In the genomic region with DNA sequence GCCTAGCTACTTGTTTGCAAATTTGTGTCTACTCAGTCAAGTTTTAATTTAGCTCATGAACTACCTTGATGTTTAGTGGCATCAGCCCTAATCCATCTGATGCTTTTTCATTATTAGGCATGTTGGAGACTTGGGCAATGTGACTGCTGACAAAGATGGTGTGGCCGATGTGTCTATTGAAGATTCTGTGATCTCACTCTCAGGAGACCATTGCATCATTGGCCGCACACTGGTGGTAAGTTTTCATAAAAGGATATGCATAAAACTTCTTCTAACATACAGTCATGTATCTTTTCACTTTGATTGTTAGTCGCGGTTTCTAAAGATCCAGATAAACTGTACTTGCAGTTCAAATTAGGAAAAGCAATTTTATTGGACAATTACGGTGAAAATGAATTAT, we compare ENCODE assay signal across 14 cellular contexts. TPM values are rescaled to one million over a fixed set of nuclear protein-coding genes. Genes with fewer than 3 reads are reported as not detected.
DNase-seq lines count a peak whose midpoint lies in the region; ATAC-seq and TF ChIP-seq lines count a peak whose summit lies in the region.
"Had no signal": no experiment of that assay in that cellular context is flagged by ENCODE, and none has a peak within 500 bp of the region (broad histone marks: within the 10 kb centered on the region; RNA-seq: fewer than 3 reads in every experiment).

No MANE protein-coding gene starts in this region.

- no peak overlapping the region for H3K4me3 ChIP-seq in SK-N-MC
- no peak overlapping the region for H3K4me3 ChIP-seq in fibroblast of villous mesenchyme (ENCODE audit: low read depth, low read length)
- H3K4me3 ChIP-seq: SJCRH30 had no signal

- no peak for DNase-seq in stimulated activated naive CD8-positive, alpha-beta T cell treated with anti-CD3 and anti-CD28 coated beads, Interleukin-15, Interleukin-2, amounts not matched to agents 100 U/mL and 50 U/mL, for 24 hours
- no peak for DNase-seq in SK-N-MC (ENCODE audit: low read depth, low spot score)
- peak; percentile 15 for DNase-seq in fibroblast of villous mesenchyme (ENCODE audit: low read depth)
- no peak for DNase-seq in NCI-H526 treated with DMSO at 0.1 percent for 48 hours (lab: John Stamatoyannopoulos, UW)
- DNase-seq in midbrain (lab: John Stamatoyannopoulos, UW) = no peak
- no peak for DNase-seq in SIG-M5 treated with dmso at 0.1 percent for 504 hours (lab: John Stamatoyannopoulos, UW; ENCODE audit: unreplicated experiment)
- DNase-seq: H7, immature natural killer cell, NCI-H1417 treated with DMSO at 0.1 percent for 48 hours, NCI-H2227 treated with DMSO at 0.1 percent for 48 hours, SJCRH30 had no signal

- H3K4me3 Mint-ChIP-seq in stimulated activated naive CD8-positive, alpha-beta T cell treated with anti-CD3 and anti-CD28 coated beads, Interleukin-15, Interleukin-2, amounts not matched to agents 100 ng/mL and 50 ng/mL, for 24 hours = no peak overlapping the region
- H3K4me3 Mint-ChIP-seq: immature natural killer cell had no signal

- no peak overlapping the region for H3K9ac ChIP-seq in SK-N-MC (ENCODE audit: insufficient read length)

- H3K9me3 Mint-ChIP-seq in stimulated activated naive CD8-positive, alpha-beta T cell treated with anti-CD3 and anti-CD28 coated beads, Interleukin-15, Interleukin-2, amounts not matched to agents 100 ng/mL and 50 ng/mL, for 24 hours = no peaks in the 10 kb centered on the region
- H3K9me3 Mint-ChIP-seq: IgD-negative memory B cell, immature natural killer cell had no signal

- peaks cover 80% of the 10 kb centered on the region for H3K36me3 ChIP-seq in SK-N-MC (ENCODE audit: insufficient read depth, low read length)

- H3K27me3 Mint-ChIP-seq in stimulated activated naive CD8-positive, alpha-beta T cell treated with anti-CD3 and anti-CD28 coated beads, Interleukin-15, Interleukin-2, amounts not matched to agents 100 ng/mL and 50 ng/mL, for 24 hours = no peaks in the 10 kb centered on the region
- H3K27me3 Mint-ChIP-seq: IgD-negative memory B cell had no signal

- TF ChIP-seq CTCF in fibroblast of villous mesenchyme (IDR thresholded peaks at IDR 0.05; ENCODE audit: insufficient read depth, low read depth, low read length) = no peak

- H3K9me3 ChIP-seq in SK-N-MC (ENCODE audit: low read depth, low read length) = no peaks in the 10 kb centered on the region
- H3K9me3 ChIP-seq: SJCRH30 had no signal

- peak overlapping the region; percentile 73 for H3K27ac Mint-ChIP-seq in stimulated activated naive CD8-positive, alpha-beta T cell treated with anti-CD3 and anti-CD28 coated beads, Interleukin-15, Interleukin-2, amounts not matched to agents 100 ng/mL and 50 ng/mL, for 24 hours

- H3K27ac ChIP-seq in SK-N-MC = peak overlapping the region; percentile 4
- H3K27ac ChIP-seq: SJCRH30 had no signal

- peaks cover 80% of the 10 kb centered on the region for H3K36me3 Mint-ChIP-seq in stimulated activated naive CD8-positive, alpha-beta T cell treated with anti-CD3 and anti-CD28 coated beads, Interleukin-15, Interleukin-2, amounts not matched to agents 100 ng/mL and 50 ng/mL, for 24 hours (ENCODE audit: low read depth)

- no peak for ATAC-seq in stimulated activated naive CD8-positive, alpha-beta T cell treated with anti-CD3 and anti-CD28 coated beads, Interleukin-15, Interleukin-2, amounts not matched to agents 100 U/mL and 50 U/mL, for 24 hours
- ATAC-seq in GM19035 (IDR thresholded peaks at IDR 0.05; ENCODE audit: unreplicated experiment) = no peak

- H3K4me1 Mint-ChIP-seq in stimulated activated naive CD8-positive, alpha-beta T cell treated with anti-CD3 and anti-CD28 coated beads, Interleukin-15, Interleukin-2, amounts not matched to agents 100 ng/mL and 50 ng/mL, for 24 hours (ENCODE audit: low read depth) = peaks cover 83% of the 10 kb centered on the region

RNA-seq across cellular contexts. Expression of gene SOD1, which starts 7.6 kb away (rescaled TPM):
- total RNA-seq in fibroblast of villous mesenchyme = 155 and 234 TPM in 2 replicates
